Comparison of ENCODE assay signal across 18 cellular contexts in the genomic region with DNA sequence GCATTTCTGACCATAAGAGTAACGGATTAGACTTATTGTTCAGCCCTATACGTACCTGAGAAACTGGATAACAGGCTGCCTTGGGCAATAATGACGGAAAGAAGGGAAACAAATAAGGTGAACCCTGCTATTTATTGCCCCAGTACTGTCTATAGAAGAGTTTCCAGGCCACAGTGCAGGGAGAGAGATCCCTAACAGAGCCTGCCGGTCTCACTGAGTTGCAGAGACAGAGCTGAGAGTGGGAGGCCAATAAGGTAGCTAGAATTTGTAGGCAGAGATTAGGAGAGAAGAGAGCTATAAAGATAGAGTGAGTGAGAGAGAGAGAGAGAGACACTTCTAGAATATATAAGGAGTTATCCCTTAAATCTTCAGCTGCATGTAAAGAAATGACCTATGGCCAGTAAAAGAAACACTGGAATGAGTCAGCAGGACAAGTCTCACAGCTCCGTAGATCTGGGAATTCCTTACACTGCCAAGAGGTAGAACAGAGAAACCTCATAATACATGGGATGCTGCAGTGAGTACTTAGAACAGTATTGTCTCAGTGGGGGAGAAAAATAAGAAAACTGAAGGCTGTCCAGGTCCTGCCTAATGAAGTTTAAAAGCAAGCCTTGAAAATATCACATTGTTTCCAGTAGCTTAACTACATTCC. TPM values are rescaled to one million over a fixed set of nuclear protein-coding genes. Genes with fewer than 3 reads are reported as not detected.
DNase-seq lines count a peak whose midpoint lies in the region; ATAC-seq and TF ChIP-seq lines count a peak whose summit lies in the region.
"Had no signal": no experiment of that assay in that cellular context is flagged by ENCODE, and none has a peak within 500 bp of the region (broad histone marks: within the 10 kb centered on the region; RNA-seq: fewer than 3 reads in every experiment).

No MANE protein-coding gene starts in this region.

- H3K4me3 ChIP-seq in ACC112 (ENCODE audit: low read depth, low read length) (no peak overlapping the region), astrocyte of the spinal cord (ENCODE audit: low read depth, low read length) (no peak overlapping the region)
- H3K4me3 ChIP-seq: esophagus muscularis mucosa, mucosa of descending colon, transverse colon had no signal

- no peaks in the 10 kb centered on the region for H3K9me3 Mint-ChIP-seq in effector memory CD8-positive, alpha-beta T cell
- H3K9me3 Mint-ChIP-seq: activated CD8-positive, alpha-beta T cell treated with anti-CD3 and anti-CD28 coated beads for 36 hours; central memory CD8-positive, alpha-beta T cell had no signal

- H3K27me3 Mint-ChIP-seq in effector memory CD8-positive, alpha-beta T cell, result peaks cover 0 to 6% of the 10 kb centered on the region in 2 donors
- H3K27me3 Mint-ChIP-seq: activated CD8-positive, alpha-beta T cell treated with anti-CD3 and anti-CD28 coated beads for 36 hours; central memory CD8-positive, alpha-beta T cell had no signal

- no peak overlapping the region for H3K4me3 Mint-ChIP-seq in effector memory CD8-positive, alpha-beta T cell
- H3K4me3 Mint-ChIP-seq: activated CD8-positive, alpha-beta T cell treated with anti-CD3 and anti-CD28 coated beads for 36 hours; central memory CD8-positive, alpha-beta T cell had no signal

- no peaks in the 10 kb centered on the region for H3K4me1 Mint-ChIP-seq in effector memory CD8-positive, alpha-beta T cell (ENCODE audit: low read depth in 2 of 2)
- H3K4me1 Mint-ChIP-seq: central memory CD8-positive, alpha-beta T cell had no signal

- H3K79me2 ChIP-seq in ACC112 (ENCODE audit: control insufficient read depth, insufficient read depth, low read length, unreplicated experiment), result peaks cover 33% of the 10 kb centered on the region

- H3K27me3 ChIP-seq in ACC112 (ENCODE audit: insufficient read depth, low read length), result no peaks in the 10 kb centered on the region
- H3K27me3 ChIP-seq in foreskin keratinocyte, result no peaks in the 10 kb centered on the region
- H3K27me3 ChIP-seq: esophagus muscularis mucosa, transverse colon had no signal

- no peak overlapping the region for H2AFZ ChIP-seq in ACC112 (ENCODE audit: low read length, unreplicated experiment)

- H3K36me3 ChIP-seq in ACC112 (ENCODE audit: insufficient read depth, low read length), result peaks cover 61% of the 10 kb centered on the region

- H3K36me3 Mint-ChIP-seq in effector memory CD8-positive, alpha-beta T cell (ENCODE audit: insufficient read depth), result no peaks in the 10 kb centered on the region

- peak overlapping the region; percentile 56 for H3K27ac ChIP-seq in ACC112 (ENCODE audit: low read depth, low read length)
- no peak overlapping the region for H3K27ac ChIP-seq in foreskin keratinocyte
- H3K27ac ChIP-seq: esophagus muscularis mucosa, transverse colon had no signal

- DNase-seq in HCEC 1CT (peak; percentile 76), astrocyte of the spinal cord (ENCODE audit: low read depth, low spot score) (peak; percentile 72), foreskin keratinocyte (no peak), germinal center (ENCODE audit: low spot score) (no peak)
- DNase-seq in activated CD4-positive, alpha-beta T cell treated with anti-CD3 and anti-CD28 coated beads, Interleukin-2, amount 50 U/mL, for 4 hours, result no peak
- no peak for DNase-seq in effector memory CD8-positive, alpha-beta T cell
- DNase-seq: activated CD8-positive, alpha-beta T cell treated with anti-CD3 and anti-CD28 coated beads for 36 hours; activated effector memory CD4-positive, alpha-beta T cell treated with Interleukin-2 at 50 U/mL for 16 hours; DMS 273 treated with DMSO at 0.1 percent for 48 hours; Karpas-422; mucosa of descending colon; NCI-H187; Right ventricle myocardium superior; transverse colon had no signal

- peak; percentile 43 for ATAC-seq in foreskin keratinocyte
- no peak for ATAC-seq in GM21423 (IDR thresholded peaks at IDR 0.05; ENCODE audit: unreplicated experiment)
- no peak for ATAC-seq in effector memory CD8-positive, alpha-beta T cell (replicated peaks)
- ATAC-seq: activated CD8-positive, alpha-beta T cell treated with anti-CD3 and anti-CD28 coated beads for 36 hours; mucosa of descending colon had no signal

- in situ Hi-C loops in astrocyte of the spinal cord (cut with HindIII; ENCODE audit: low sequenced_read_pairs), result no loop called here

- TF ChIP-seq CTCF in astrocyte of the spinal cord (IDR thresholded peaks at IDR 0.05; ENCODE audit: low read depth, low read length) (no peak), foreskin keratinocyte (conservative IDR thresholded peaks at IDR 0.05) (no peak)

- peaks cover 35% of the 10 kb centered on the region for H3K4me1 ChIP-seq in ACC112 (ENCODE audit: control insufficient read depth, insufficient read depth, low read length, unreplicated experiment)
- no peaks in the 10 kb centered on the region for H3K4me1 ChIP-seq in foreskin keratinocyte

- H3K27ac Mint-ChIP-seq in effector memory CD8-positive, alpha-beta T cell, result no peak overlapping the region
- H3K27ac Mint-ChIP-seq: activated CD8-positive, alpha-beta T cell treated with anti-CD3 and anti-CD28 coated beads for 36 hours had no signal

RNA-seq across cellular contexts. Expression of a gene that starts 51.8 kb away (rescaled TPM):
- total RNA-seq in foreskin keratinocyte, result 1.4 and 2.1 TPM in 2 replicates
- 0.99 and 1.3 TPM in 2 replicates for polyA plus RNA-seq in foreskin keratinocyte
- total RNA-seq: activated CD8-positive, alpha-beta T cell treated with anti-CD3 and anti-CD28 coated beads for 36 hours had no signal

Comparison
In these comparisons a context has a peak if more than half of its experiments do, and no peak if none do; other contexts are left out.
1. DNase-seq: peak in HCEC 1CT (single experiment) and astrocyte of the spinal cord (single experiment); none in foreskin keratinocyte (0 of 2), germinal center (single experiment), activated CD4-positive, alpha-beta T cell treated with anti-CD3 and anti-CD28 coated beads, Interleukin-2, amount 50 U/mL, for 4 hours (0 of 2) and effector memory CD8-positive, alpha-beta T cell (0 of 3).